Comparison of ENCODE assay signal across 11 cellular contexts in genomic region chr6:52522655-52523054, GRCh38. TPM values are rescaled to one million over a fixed set of nuclear protein-coding genes. Genes with fewer than 3 reads are reported as not detected.
DNase-seq lines count a peak whose midpoint lies in the region; ATAC-seq, FAIRE-seq and TF ChIP-seq lines count a peak whose summit lies in the region.
"Had no signal": no experiment of that assay in that cellular context is flagged by ENCODE, and none has a peak within 500 bp of the region (broad histone marks: within the 10 kb centered on the region; RNA-seq: fewer than 3 reads in every experiment).

No MANE protein-coding gene starts in this region.

- peak overlapping the region; percentile 26 for H3K27ac ChIP-seq in HepG2 (ENCODE audit: extremely low read length, insufficient read depth, low read length)
- peak overlapping the region; percentile 66 to 79 for H3K27ac ChIP-seq in thoracic aorta
- H3K27ac ChIP-seq in naive thymus-derived CD4-positive, alpha-beta T cell (ENCODE audit: low read depth, low read length), result no peak overlapping the region

- ATAC-seq in HepG2, result no peak
- no peak for ATAC-seq in thoracic aorta (ENCODE audit: insufficient number of reproducible peaks, low FRiP score, low read depth)
- no peak for ATAC-seq in naive thymus-derived CD4-positive, alpha-beta T cell
- ATAC-seq in T-cell (replicated peaks in 1 of 4), result no peak
- no peak for ATAC-seq in GM19351 (IDR thresholded peaks at IDR 0.05; ENCODE audit: unreplicated experiment)
- ATAC-seq: activated T-cell treated with anti-CD3 and anti-CD28 coated beads, Interleukin-2, amount 50 U/mL, for 4 hours; body of pancreas had no signal

- 89% methylated on average over 3 of the region's 3 CpGs for WGBS in HepG2 (ENCODE audit: low lambda C conversion rate)

- TF ChIP-seq EP300 in HepG2 (IDR thresholded peaks at IDR 0.05; ENCODE audit: low read depth in 2 of 2, low read length in 2 of 2) (no peak), HepG2 (CRISPR knock-in tag; IDR thresholded peaks at IDR 0.05; ENCODE audit: borderline replicate concordance) (no peak)

- no peak overlapping the region for H3K9ac ChIP-seq in HepG2 (ENCODE audit: insufficient read depth, low read depth, low read length)

- no peaks in the 10 kb centered on the region for H3K27me3 ChIP-seq in HepG2 (ENCODE audit: control insufficient read depth in 1 of 2, insufficient read depth in 2 of 2, low read length in 2 of 2)
- H3K27me3 ChIP-seq in thoracic aorta (replicated peaks; ENCODE audit: insufficient read depth), result no peaks in the 10 kb centered on the region
- H3K27me3 ChIP-seq in naive thymus-derived CD4-positive, alpha-beta T cell (ENCODE audit: control insufficient read depth in 2 of 2, insufficient read depth in 2 of 2, low read length in 2 of 2), result no peaks in the 10 kb centered on the region
- H3K27me3 ChIP-seq: body of pancreas had no signal

- no peak overlapping the region for H3K4me3 Mint-ChIP-seq in naive thymus-derived CD4-positive, alpha-beta T cell
- H3K4me3 Mint-ChIP-seq in T-cell, result no peak overlapping the region
- H3K4me3 Mint-ChIP-seq: activated T-cell treated with anti-CD3 and anti-CD28 coated beads, Interleukin-2, amount 50 U/mL, for 4 hours had no signal

- in situ Hi-C loops in HepG2 (cut with HindIII; ENCODE audit: extremely low pct_ligation_motif_present, low pct_unique_long_range_greater_than_20kb), result no loop called here

- H4K20me1 ChIP-seq in HepG2 (ENCODE audit: insufficient read depth, low read length), result 0 out of 2 replicates have a peak, but pooled peaks cover 3% of the 10 kb centered on the region

- TF ChIP-seq CTCF in cardiac fibroblast (IDR thresholded peaks at IDR 0.05; ENCODE audit: low read depth, low read length) (no peak), HepG2 (CRISPR knock-in tag; IDR thresholded peaks at IDR 0.05) (no peak), thoracic aorta (IDR thresholded peaks at IDR 0.05) (no peak)

- intact Hi-C loops in HepG2 (cut with micrococcal nuclease; ENCODE audit: unreplicated experiment), result no loop called here
- intact Hi-C loops in naive thymus-derived CD4-positive, alpha-beta T cell (cut with micrococcal nuclease), result loop anchor here in 1 of 2 donors (5.0 kb wide), 1 partner anchor 50 kb away; no protein-coding TSS in a partner anchor

- H3K4me1 ChIP-seq in HepG2 (ENCODE audit: insufficient read depth, low read length), result peaks cover 52% of the 10 kb centered on the region
- peaks cover 22 to 60% of the 10 kb centered on the region in 2 donors for H3K4me1 ChIP-seq in thoracic aorta (ENCODE audit: control insufficient read depth in 1 of 2, low read depth in 2 of 2)
- no peaks in the 10 kb centered on the region for H3K4me1 ChIP-seq in naive thymus-derived CD4-positive, alpha-beta T cell (ENCODE audit: control insufficient read depth in 2 of 2, insufficient read depth in 2 of 2, low read length in 2 of 2)

- H3K4me2 ChIP-seq in HepG2 (ENCODE audit: low read depth, low read length), result no peak overlapping the region

- H3K9me3 Mint-ChIP-seq in naive thymus-derived CD4-positive, alpha-beta T cell, result no peaks in the 10 kb centered on the region
- H3K9me3 Mint-ChIP-seq in T-cell, result no peaks in the 10 kb centered on the region
- H3K9me3 Mint-ChIP-seq: activated T-cell treated with anti-CD3 and anti-CD28 coated beads, Interleukin-2, amount 50 U/mL, for 4 hours had no signal

- H2AFZ ChIP-seq in HepG2 (ENCODE audit: low read length), result no peak overlapping the region

- TF ChIP-seq POLR2A in HepG2 (IDR thresholded peaks at IDR 0.05; ENCODE audit: insufficient read depth in 1 of 2, low read depth in 2 of 2, low read length in 2 of 2), result no peak

- H3K27me3 Mint-ChIP-seq in naive thymus-derived CD4-positive, alpha-beta T cell, result no peaks in the 10 kb centered on the region
- no peaks in the 10 kb centered on the region for H3K27me3 Mint-ChIP-seq in T-cell

- peak overlapping the region in 1 of 9 donors; percentile 60 for H3K27ac Mint-ChIP-seq in naive thymus-derived CD4-positive, alpha-beta T cell
- no peak overlapping the region for H3K27ac Mint-ChIP-seq in T-cell

- POLR2A ChIA-PET in HepG2 (lab: Yijun Ruan, JAX) (interaction anchor here (2.2 kb wide), 1 partner anchor 21 kb away, joined by 8 read pairs; no protein-coding TSS in a partner anchor), T-cell (lab: Charles Lee) (no interaction called here)
- POLR2A ChIA-PET in naive thymus-derived CD4-positive, alpha-beta T cell (lab: Charles Lee), result no interaction called here

- FAIRE-seq in HepG2 (lab: Jason Lieb, UNC), result peak; percentile 46

- peak; percentile 75 for DNase-seq in HT1080 (ENCODE audit: low read depth)
- DNase-seq in cardiac fibroblast (ENCODE audit: low read depth in 2 of 2), result peak; percentile 54 to 75
- no peak for DNase-seq in HepG2 (ENCODE audit: low spot score)
- no peak for DNase-seq in thoracic aorta (ENCODE audit: low spot score)
- no peak for DNase-seq in naive thymus-derived CD4-positive, alpha-beta T cell
- no peak for DNase-seq in T-cell
- no peak for DNase-seq in NCI-H446 (lab: John Stamatoyannopoulos, UW)
- DNase-seq: activated T-cell treated with anti-CD3 and anti-CD28 coated beads, Interleukin-2, amount 50 U/mL, for 4 hours; body of pancreas; NCI-H187 treated with DMSO at 0.1 percent for 48 hours had no signal

- H3K4me3 ChIP-seq in cardiac fibroblast (replicated peaks in 1 of 2; ENCODE audit: low read depth in 2 of 2, low read length in 2 of 2), result no peak overlapping the region
- no peak overlapping the region for H3K4me3 ChIP-seq in HepG2 (replicated peaks in 1 of 3; ENCODE audit: insufficient read depth in 1 of 3, low read depth in 2 of 3, low read length in 3 of 3)
- no peak overlapping the region for H3K4me3 ChIP-seq in thoracic aorta
- no peak overlapping the region for H3K4me3 ChIP-seq in naive thymus-derived CD4-positive, alpha-beta T cell (ENCODE audit: low read length)
- H3K4me3 ChIP-seq: body of pancreas had no signal

- H3K4me1 Mint-ChIP-seq in naive thymus-derived CD4-positive, alpha-beta T cell, result peaks cover 0 to 28% (median 4%) of the 10 kb centered on the region in 7 donors
- peaks cover 0 to 21% (median 2%) of the 10 kb centered on the region in 3 donors for H3K4me1 Mint-ChIP-seq in T-cell

- TF ChIP-seq RAD21 in HepG2 (CRISPR knock-in tag; IDR thresholded peaks at IDR 0.05), result no peak

- H3K36me3 ChIP-seq in HepG2 (replicated peaks in 1 of 2; ENCODE audit: control insufficient read depth in 1 of 2, insufficient read depth in 2 of 2, low read length in 2 of 2), result peaks cover 8 to 45% of the 10 kb centered on the region in 2 experiments
- H3K36me3 ChIP-seq in thoracic aorta, result no peaks in the 10 kb centered on the region
- H3K36me3 ChIP-seq in naive thymus-derived CD4-positive, alpha-beta T cell (ENCODE audit: control insufficient read depth in 2 of 3, insufficient read depth in 3 of 3, low read length in 3 of 3), result no peaks in the 10 kb centered on the region

- peaks cover 6 to 31% (median 9%) of the 10 kb centered on the region in 5 donors for H3K36me3 Mint-ChIP-seq in naive thymus-derived CD4-positive, alpha-beta T cell
- peaks cover 25% of the 10 kb centered on the region for H3K36me3 Mint-ChIP-seq in T-cell

- peaks cover 50% of the 10 kb centered on the region for H3K79me2 ChIP-seq in HepG2 (ENCODE audit: insufficient read depth, low read length)

- no TSS peak for BruUV-seq in HepG2 (replicated peaks; lab: Mats Ljungman, UMichigan)

- CTCF ChIA-PET in HepG2 (lab: Yijun Ruan, JAX; ENCODE audit: low intra/inter-chr PET ratio, low total read pairs) (no interaction called here), T-cell (lab: Charles Lee) (interaction anchor here in 1 of 2 donors (0.6 kb wide), 1 partner anchor 28 kb away, joined by 3 read pairs; no protein-coding TSS in a partner anchor)
- CTCF ChIA-PET in naive thymus-derived CD4-positive, alpha-beta T cell (lab: Charles Lee), result no interaction called here

- no peaks in the 10 kb centered on the region for H3K9me3 ChIP-seq in HepG2 (ENCODE audit: low read length)
- no peaks in the 10 kb centered on the region for H3K9me3 ChIP-seq in thoracic aorta
- no peaks in the 10 kb centered on the region for H3K9me3 ChIP-seq in naive thymus-derived CD4-positive, alpha-beta T cell (ENCODE audit: control insufficient read depth in 2 of 3, low read length in 3 of 3)
- H3K9me3 ChIP-seq: body of pancreas had no signal

TF ChIP-seq in HepG2, 621 proteins besides CTCF, POLR2A, EP300 and RAD21 (continues in another document):
- 0 out of 2 replicates have a peak, but pooled peaks have one; percentile 24 for TF ChIP-seq ZNF605 (CRISPR knock-in tag; IDR thresholded peaks at IDR 0.05)
- no peak for TF ChIP-seq ISL2 (CRISPR knock-in tag; IDR thresholded peaks at IDR 0.05)

RNA-seq across cellular contexts. Expression of gene TRAM2, which starts 54.2 kb away (rescaled TPM):
- 51.6 and 58.5 TPM in 2 replicates for total RNA-seq in HT1080 (2014; rRNA removed; shearing (Covaris generic))
- 47.8 and 54.4 TPM in 2 replicates for polyA plus RNA-seq in HT1080 (2015; cell fraction: cytosol; rRNA removed)
- polyA plus RNA-seq in HT1080 (2015; cell fraction: nucleus; rRNA removed), result 67.6 and 76.5 TPM in 2 replicates
- total RNA-seq in HepG2 (2016; rRNA removed; fragmentation: Illumina TruSeq; extraction: Trizol) (40.5 and 49.1 TPM in 2 replicates), thoracic aorta (10 to 100 TPM; 40.0 to 41.8 TPM), T-cell (10 to 100 TPM in 1 of 5 donors, 1 to 10 TPM in 4; 8.8 to 12.1 (median 9.3) TPM)
- total RNA-seq in HepG2 (2016; cell fraction: cytosol; rRNA removed; fragmentation: Illumina TruSeq; extraction: Trizol; ENCODE audit: low read depth), result 4.0 and 4.7 TPM in 2 replicates
- 36.8 and 47.0 TPM in 2 replicates for total RNA-seq in HepG2 (2016; cell fraction: insoluble cytoplasmic fraction; rRNA removed; fragmentation: Illumina TruSeq; extraction: Trizol)
- 24.9 and 25.7 TPM in 2 replicates for total RNA-seq in HepG2 (2016; cell fraction: membrane; rRNA removed; fragmentation: Illumina TruSeq; extraction: Trizol)
- 50.0 and 60.1 TPM in 2 replicates for total RNA-seq in HepG2 (2016; cell fraction: nucleus; rRNA removed; fragmentation: Illumina TruSeq; extraction: Trizol)
- polyA plus RNA-seq in HepG2 (2011; rRNA removed), result 68.2 and 72.5 TPM in 2 replicates
- polyA plus RNA-seq in HepG2 (2011; cell fraction: cytosol; rRNA removed), result 51.1 and 62.3 TPM in 2 replicates
- polyA plus RNA-seq in HepG2 (2011; cell fraction: nucleus; rRNA removed), result 100.0 and 109 TPM in 2 replicates
- 42.0 and 55.5 TPM in 2 replicates for polyA plus RNA-seq in HepG2 (2012)
- polyA plus RNA-seq in HepG2 (2016; cell fraction: cytosol; fragmentation: Illumina TruSeq; extraction: Trizol; ENCODE audit: low read depth), result 2.3 and 2.5 TPM in 2 replicates
- 27.8 and 31.3 TPM in 2 replicates for polyA plus RNA-seq in HepG2 (2016; cell fraction: insoluble cytoplasmic fraction; fragmentation: Illumina TruSeq; extraction: Trizol; ENCODE audit: low read depth)
- 11.1 and 12.4 TPM in 2 replicates for polyA plus RNA-seq in HepG2 (2016; cell fraction: membrane; fragmentation: Illumina TruSeq; extraction: Trizol; ENCODE audit: low read depth)
- 72.8 and 73.2 TPM in 2 replicates for polyA plus RNA-seq in HepG2 (2016; cell fraction: nucleus; fragmentation: Illumina TruSeq; extraction: Trizol; ENCODE audit: insufficient read depth, low read depth)
- polyA minus RNA-seq in HepG2 (2011; rRNA and poly(A)+ RNA removed; ENCODE audit: low replicate concordance), result 21.3 and 119 TPM in 2 replicates
- 67.1 and 80.2 TPM in 2 replicates for polyA minus RNA-seq in HepG2 (2011; cell fraction: cytosol; rRNA and poly(A)+ RNA removed)
- polyA minus RNA-seq in HepG2 (2011; cell fraction: nucleus; rRNA and poly(A)+ RNA removed), result 60.0 and 64.5 TPM in 2 replicates
- total RNA-seq in naive thymus-derived CD4-positive, alpha-beta T cell, result 10 to 100 TPM in 4 of 5 experiments, 1 to 10 TPM in 1; 8.9 to 10.9 (median 10.3) TPM
- polyA plus RNA-seq in naive thymus-derived CD4-positive, alpha-beta T cell, result 1 to 10 TPM; 3.2 to 4.5 TPM

Comparison
In these comparisons a context has a peak if more than half of its experiments do, and no peak if none do; other contexts are left out.
1. DNase-seq: peak in HT1080 (single experiment) and cardiac fibroblast (2 of 2); none in HepG2 (single experiment), thoracic aorta (single experiment), naive thymus-derived CD4-positive, alpha-beta T cell (0 of 9), T-cell (0 of 34) and NCI-H446 (0 of 2).